In the genomic region with DNA sequence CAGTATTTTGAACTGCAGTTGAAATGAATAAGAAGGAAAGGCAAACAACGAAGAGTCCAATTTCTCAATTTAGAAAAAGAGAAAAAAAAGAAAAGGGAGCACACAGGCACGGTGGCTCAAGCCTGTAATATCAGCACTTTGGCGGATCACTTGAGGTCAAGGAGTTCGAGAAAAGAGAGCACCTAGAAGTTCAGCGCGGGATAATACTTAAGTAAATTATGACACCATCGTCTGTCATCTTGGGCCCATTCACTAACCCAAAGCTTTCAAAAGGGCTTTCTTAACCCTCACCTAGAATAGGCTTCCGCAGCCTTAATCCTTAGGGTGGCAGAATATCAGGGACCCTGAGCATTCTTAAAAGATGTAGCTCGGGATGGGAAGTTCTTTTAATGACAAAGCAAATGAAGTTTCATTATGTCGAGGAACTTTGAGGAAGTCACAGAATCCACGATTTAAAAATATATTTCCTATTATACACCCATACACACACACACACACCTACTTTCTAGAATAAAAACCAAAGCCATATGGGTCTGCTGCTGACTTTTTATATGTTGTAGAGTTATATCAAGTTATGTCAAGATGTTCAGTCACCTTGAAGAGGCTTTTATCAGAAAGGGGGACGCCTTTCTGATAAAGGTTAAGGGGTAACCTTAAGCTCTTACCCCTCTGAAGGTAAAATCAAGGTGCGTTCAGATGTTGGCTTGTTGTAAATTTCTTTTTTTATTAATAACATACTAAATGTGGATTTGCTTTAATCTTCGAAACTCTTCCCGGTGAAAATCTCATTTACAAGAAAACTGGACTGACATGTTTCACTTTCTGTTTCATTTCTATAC, we compare ENCODE assay signal across 8 cellular contexts. TPM values are rescaled to one million over a fixed set of nuclear protein-coding genes. Genes with fewer than 3 reads are reported as not detected.
DNase-seq lines count a peak whose midpoint lies in the region; ATAC-seq and TF ChIP-seq lines count a peak whose summit lies in the region.

No MANE protein-coding gene starts in this region.

- no peaks in the 10 kb centered on the region for H3K27me3 ChIP-seq in AG04450 (ENCODE audit: control insufficient read depth, insufficient read depth, low read length)
- no peaks in the 10 kb centered on the region for H3K27me3 ChIP-seq in mucosa of rectum (ENCODE audit: control insufficient read depth in 2 of 2, insufficient read depth in 2 of 2, low read length in 2 of 2)

- H3K27me3 Mint-ChIP-seq in IgD-negative memory B cell: no peaks in the 10 kb centered on the region

- H3K4me1 Mint-ChIP-seq in IgD-negative memory B cell: peaks cover 24 to 33% (median 31%) of the 10 kb centered on the region in 3 donors

- H3K4me1 ChIP-seq in mucosa of rectum (ENCODE audit: control insufficient read depth in 2 of 2, insufficient read depth in 2 of 2, low read length in 2 of 2): peaks cover 3 to 10% of the 10 kb centered on the region in 2 donors

- H3K27ac Mint-ChIP-seq in IgD-negative memory B cell: peak overlapping the region; percentile 87 to 96 (median 89)

- peak overlapping the region; percentile 81 to 82 for H3K9ac ChIP-seq in mucosa of rectum (ENCODE audit: low read depth in 1 of 2, low read length in 2 of 2)

- DNase-seq in AG04450 (ENCODE audit: low read depth, low spot score) (no peak), cardiac fibroblast (ENCODE audit: low read depth in 2 of 2) (no peak), dedifferentiated amniotic fluid mesenchymal stem cell (ENCODE audit: extremely low spot score) (no peak), NCI-H1436 treated with DMSO at 0.1 percent for 48 hours (lab: John Stamatoyannopoulos, UW) (no peak), NCI-H2107 (lab: John Stamatoyannopoulos, UW) (no peak)

- no peaks in the 10 kb centered on the region for H3K36me3 Mint-ChIP-seq in IgD-negative memory B cell

- H3K4me3 Mint-ChIP-seq in IgD-negative memory B cell: peak overlapping the region; percentile 79 to 96 (median 92)

- POLR2A ChIA-PET in AG04450 (lab: Yijun Ruan, JAX): interaction anchor here (0.9 to 2.2 kb wide), 6 partner anchors 11 to 179 kb away, joined by 3 to 11 read pairs (median 6); a partner anchor contains a TSS

- H3K9me3 Mint-ChIP-seq in IgD-negative memory B cell: no peaks in the 10 kb centered on the region

- H3K4me3 ChIP-seq in AG04450 (ENCODE audit: low read depth, low read length): peak overlapping the region; percentile 78
- H3K4me3 ChIP-seq in cardiac fibroblast (replicated peaks in 1 of 2; ENCODE audit: low read depth in 2 of 2, low read length in 2 of 2): peak overlapping the region; percentile 65 to 66
- peak overlapping the region; percentile 74 to 90 for H3K4me3 ChIP-seq in mucosa of rectum (ENCODE audit: low read length in 2 of 2)

- H3K9me3 ChIP-seq in AG04450 (ENCODE audit: control insufficient read depth, insufficient read depth, low read length): no peaks in the 10 kb centered on the region
- H3K9me3 ChIP-seq in mucosa of rectum (ENCODE audit: control insufficient read depth in 2 of 2, low read length in 2 of 2): no peaks in the 10 kb centered on the region

- CTCF ChIA-PET in AG04450 (lab: Charles Lee): interaction anchor here (0.6 to 2.8 kb wide), 20 partner anchors 8 to 263 kb away, joined by 3 to 44 read pairs (median 4); a partner anchor contains a TSS

- TF ChIP-seq CTCF in AG04450 (IDR thresholded peaks at IDR 0.05; ENCODE audit: low read depth, low read length): no peak
- no peak for TF ChIP-seq CTCF in cardiac fibroblast (IDR thresholded peaks at IDR 0.05; ENCODE audit: low read depth, low read length)

- no peak for ATAC-seq in GM18511 (IDR thresholded peaks at IDR 0.05; ENCODE audit: unreplicated experiment)

- H3K36me3 ChIP-seq in mucosa of rectum (ENCODE audit: control insufficient read depth in 2 of 2, insufficient read depth in 2 of 2, low read length in 2 of 2): no peaks in the 10 kb centered on the region

- peak overlapping the region; percentile 66 for H3K27ac ChIP-seq in AG04450 (ENCODE audit: low read depth, low read length)
- peak overlapping the region; percentile 86 to 91 for H3K27ac ChIP-seq in mucosa of rectum (ENCODE audit: low read depth in 2 of 2, low read length in 2 of 2)

RNA-seq across cellular contexts. Expression of a gene that starts 0.6 kb away (rescaled TPM):
- 16.3 and 16.6 TPM in 2 replicates for polyA plus RNA-seq in AG04450 (2011; rRNA removed)
- polyA minus RNA-seq in AG04450 (2011; rRNA and poly(A)+ RNA removed): 12.3 and 16.3 TPM in 2 replicates
- 0.35 TPM for polyA plus RNA-seq in IgD-negative memory B cell

RNA-seq across cellular contexts. Expression of a gene that starts 12.0 kb away (rescaled TPM):
- polyA plus RNA-seq in AG04450 (2011; rRNA removed): 8.6 and 13.1 TPM in 2 replicates
- polyA minus RNA-seq in AG04450 (2011; rRNA and poly(A)+ RNA removed): 2.7 and 4.1 TPM in 2 replicates
- 28.7 TPM for polyA plus RNA-seq in IgD-negative memory B cell

Comparison
In these comparisons a context has a peak if more than half of its experiments do, and no peak if none do; other contexts are left out.
1. RNA of a gene that starts 0.6 kb away (polyA plus RNA-seq): 16.3 to 16.6 TPM in AG04450; 0.35 TPM in IgD-negative memory B cell (single experiment); every median in the first group is over 10 times any median in the second.
2. Peak in every context shown above with its lines, with median percentiles within 50 percentile points of each other: H3K4me3 ChIP-seq.